In the genomic region with DNA sequence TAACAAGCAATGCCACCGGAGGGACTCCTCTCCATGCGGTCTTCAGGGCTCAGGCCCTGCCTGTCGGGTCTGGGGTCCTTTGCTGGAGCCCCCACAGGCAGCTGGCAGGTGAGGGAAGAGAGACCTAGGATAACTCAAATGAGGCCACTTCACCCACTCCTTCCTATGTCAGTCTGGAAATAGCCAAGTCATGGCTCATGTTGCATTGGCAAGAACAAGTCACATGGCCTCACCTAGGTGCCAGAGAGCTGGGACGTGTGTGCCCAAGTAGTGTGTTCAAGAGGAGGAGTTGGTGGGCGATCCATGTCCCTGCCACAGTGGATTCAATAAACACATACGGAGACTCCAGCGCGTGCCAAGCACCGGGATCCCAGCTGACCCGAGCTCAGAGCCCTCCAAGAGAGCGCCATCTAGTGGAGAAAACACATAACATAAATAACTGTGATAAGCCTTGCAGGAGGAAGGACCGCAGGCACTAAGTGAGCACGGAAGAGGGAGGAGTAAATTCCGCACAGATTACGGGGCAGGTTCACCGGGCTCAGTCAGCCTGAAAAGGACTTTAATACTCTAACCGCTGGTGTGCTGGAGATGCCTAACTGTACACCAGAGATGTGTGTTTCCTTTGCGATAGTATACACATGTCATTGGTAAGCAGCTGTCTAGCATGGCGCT, we compare ENCODE assay signal across 8 cellular contexts.
DNase-seq lines count a peak whose midpoint lies in the region; ATAC-seq and TF ChIP-seq lines count a peak whose summit lies in the region.

No MANE protein-coding gene starts in this region.

- 28 to 40% methylated on average over 19 of the region's 19 CpGs for WGBS in lung, 2 donors

- H3K4me1 ChIP-seq in lung (ENCODE audit: control insufficient read depth in 2 of 2, insufficient read depth in 2 of 2, low read length in 2 of 2) = peaks cover 0 to 2% of the 10 kb centered on the region in 2 donors

- ATAC-seq in GM19351 (IDR thresholded peaks at IDR 0.05; ENCODE audit: unreplicated experiment) = peak; percentile 91
- peak; percentile 92 for ATAC-seq in HG03280 (IDR thresholded peaks at IDR 0.05; ENCODE audit: unreplicated experiment)
- peak; percentile 72 for ATAC-seq in lung (ENCODE audit: insufficient read depth, low FRiP score)

- no peaks in the 10 kb centered on the region for H3K36me3 ChIP-seq in lung (ENCODE audit: control insufficient read depth in 2 of 2, insufficient read depth in 2 of 2, low read length in 2 of 2)

- DNase-seq in NCI-H2171 treated with DMSO at 0.1 percent for 48 hours (lab: John Stamatoyannopoulos, UW) (peak; percentile 5), NCI-H2171 (lab: John Stamatoyannopoulos, UW) (no peak), NCI-H748 treated with DMSO at 0.1 percent for 48 hours (lab: John Stamatoyannopoulos, UW) (peak; percentile 88), cerebellar cortex (ENCODE audit: low spot score) (peak; percentile 45), lung (ENCODE audit: low spot score) (peak; percentile 33), DMS79 treated with DMSO at 0.1 percent for 48 hours (lab: John Stamatoyannopoulos, UW) (no peak)

- no peaks in the 10 kb centered on the region for H3K9me3 ChIP-seq in lung (ENCODE audit: control insufficient read depth in 2 of 2, insufficient read depth in 1 of 2, low read length in 1 of 2)

- H3K27ac ChIP-seq in lung (ENCODE audit: low read depth in 1 of 2, low read length in 1 of 2) = no peak overlapping the region

- H3K27me3 ChIP-seq in lung (ENCODE audit: control insufficient read depth, insufficient read depth) = no peaks in the 10 kb centered on the region

- peak; percentile 1 for TF ChIP-seq CTCF in lung (IDR thresholded peaks at IDR 0.05; ENCODE audit: control extremely low read depth, extremely low read depth)

- H3K4me3 ChIP-seq in lung = no peak overlapping the region

Comparison
In these comparisons a context has a peak if more than half of its experiments do, and no peak if none do; other contexts are left out.
1. DNase-seq: peak in NCI-H2171 treated with DMSO at 0.1 percent for 48 hours (single experiment), NCI-H748 treated with DMSO at 0.1 percent for 48 hours (single experiment), cerebellar cortex (single experiment) and lung (single experiment); none in NCI-H2171 (single experiment) and DMS79 treated with DMSO at 0.1 percent for 48 hours (single experiment).
2. Peak in every context shown above with its lines, with median percentiles within 50 percentile points of each other: ATAC-seq.